ENCODE assay signal across 9 cellular contexts in genomic region chr10:6173203-6173602, GRCh38. TPM values are rescaled to one million over a fixed set of nuclear protein-coding genes. Genes with fewer than 3 reads are reported as not detected.
DNase-seq lines count a peak whose midpoint lies in the region; TF ChIP-seq lines count a peak whose summit lies in the region.
"Had no signal": no experiment of that assay in that cellular context is flagged by ENCODE, and none has a peak within 500 bp of the region (broad histone marks: within the 10 kb centered on the region; RNA-seq: fewer than 3 reads in every experiment).

No MANE protein-coding gene starts in this region.

- no peak overlapping the region for H3K14ac ChIP-seq in neuronal stem cell (ENCODE audit: low read length)

- no peak overlapping the region for H2AFZ ChIP-seq in neuronal stem cell (ENCODE audit: low read length)
- no peak overlapping the region for H2AFZ ChIP-seq in mammary epithelial cell (ENCODE audit: low read depth, low read length)

- no peak overlapping the region for H3K4ac ChIP-seq in neuronal stem cell (ENCODE audit: low read length)

- H3K9ac ChIP-seq in neuronal stem cell (ENCODE audit: low read depth, low read length, poor library complexity) (no peak overlapping the region), mammary epithelial cell (ENCODE audit: insufficient read depth, low read length) (no peak overlapping the region)

- H3K23ac ChIP-seq in neuronal stem cell (ENCODE audit: low read depth, low read length, poor library complexity) = no peak overlapping the region

- H4K8ac ChIP-seq in neuronal stem cell (ENCODE audit: low read depth, low read length) = no peak overlapping the region

- DNase-seq in HT-29 (ENCODE audit: low spot score) (peak; percentile 18), dermis blood vessel endothelial cell (peak; percentile 49), DMS79 (lab: John Stamatoyannopoulos, UW) (no peak), kidney glomerular epithelial cell (lab: John Stamatoyannopoulos, UW) (no peak), neuronal stem cell (ENCODE audit: low spot score) (no peak), mammary epithelial cell (no peak)
- peak; percentile 24 for DNase-seq in activated CD4-positive, alpha-beta T cell treated with anti-CD3 and anti-CD28 coated beads for 1 hour
- DNase-seq in stimulated activated CD8-positive, alpha-beta memory T cell treated with anti-CD3 and anti-CD28 coated beads, Interleukin-4, amount 100 ng/mL, for 48 hours = peak; percentile 77
- DNase-seq: small intestine had no signal

- H3K79me2 ChIP-seq in mammary epithelial cell (ENCODE audit: insufficient read depth, low read length) = peaks cover 67% of the 10 kb centered on the region

- intact Hi-C loops in mammary epithelial cell (cut with micrococcal nuclease) = no loop called here

- no peaks in the 10 kb centered on the region for H3K27me3 ChIP-seq in neuronal stem cell (ENCODE audit: control insufficient read depth in 3 of 3, insufficient read depth in 3 of 3, low read depth in 1 of 3, low read length in 3 of 3)
- no peaks in the 10 kb centered on the region for H3K27me3 ChIP-seq in mammary epithelial cell (ENCODE audit: insufficient read depth, low read length)

- no peak overlapping the region for H3K4me2 ChIP-seq in neuronal stem cell (ENCODE audit: insufficient read depth, low read length, poor library complexity, severe bottlenecking)
- H3K4me2 ChIP-seq in mammary epithelial cell (ENCODE audit: insufficient read depth, low read depth, low read length) = no peak overlapping the region

- H3K79me1 ChIP-seq in neuronal stem cell (ENCODE audit: low read depth, low read length) = peaks cover 17% of the 10 kb centered on the region

- TF ChIP-seq CTCF in mammary epithelial cell (conservative IDR thresholded peaks at IDR 0.05 in 1 of 2, IDR thresholded peaks at IDR 0.05 in 1 of 2; ENCODE audit: extremely low read depth in 1 of 2, insufficient read depth in 1 of 2, low read depth in 1 of 2, low read length in 2 of 2) = no peak

- dilution Hi-C loops in mammary epithelial cell (cut with HindIII; ENCODE audit: low sequenced_read_pairs) = no loop called here

- BruUV-seq in mammary epithelial cell (replicated peaks; lab: Mats Ljungman, UMichigan) = no TSS peak

- CTCF ChIA-PET in mammary epithelial cell (lab: Charles Lee; ENCODE audit: low non-redundant PET) = no interaction called here

- H4K91ac ChIP-seq in neuronal stem cell (ENCODE audit: low read depth, low read length, poor library complexity) = no peak overlapping the region

- H2BK120ac ChIP-seq in neuronal stem cell (ENCODE audit: low read depth, low read length) = no peak overlapping the region

- no peak overlapping the region for H2AK5ac ChIP-seq in neuronal stem cell (ENCODE audit: low read depth, low read length)

- H3K27ac ChIP-seq in neuronal stem cell (replicated peaks; ENCODE audit: low read length) (no peak overlapping the region), mammary epithelial cell (ENCODE audit: insufficient read depth, low read depth, low read length) (no peak overlapping the region)

- no CpG with 5 or more reads among the region's 8 CpGs for WGBS in neuronal stem cell (ENCODE audit: extremely low coverage in 2 of 2, insufficient read length in 2 of 2, insufficient replicate concordance in 1 of 2), 2 donors
- WGBS in mammary epithelial cell (ENCODE audit: low coverage, missing lambda C conversion rate) = 92% methylated on average over 8 of the region's 8 CpGs

- no peaks in the 10 kb centered on the region for H3K9me3 ChIP-seq in neuronal stem cell (replicated peaks in 1 of 2; ENCODE audit: control insufficient read depth in 2 of 2, insufficient read depth in 1 of 2, low read depth in 1 of 2, low read length in 2 of 2)
- no peaks in the 10 kb centered on the region for H3K9me3 ChIP-seq in mammary epithelial cell (replicated peaks; ENCODE audit: insufficient read depth, low read length)

- no peak overlapping the region for H2BK12ac ChIP-seq in neuronal stem cell (ENCODE audit: low read length)

- in situ Hi-C loops in mammary epithelial cell (cut with MboI; ENCODE audit: low sequenced_read_pairs in 2 of 2) = no loop called here

- H3K18ac ChIP-seq in neuronal stem cell (ENCODE audit: low read length) = no peak overlapping the region

- no peak overlapping the region for H2BK5ac ChIP-seq in neuronal stem cell (ENCODE audit: low read length)

- H4K20me1 ChIP-seq in mammary epithelial cell (ENCODE audit: insufficient read depth, low read length) = no peaks in the 10 kb centered on the region

- H3K36me3 ChIP-seq in neuronal stem cell (replicated peaks in 1 of 2; ENCODE audit: control insufficient read depth in 2 of 2, insufficient read depth in 2 of 2, low read length in 2 of 2) (peaks cover 0 to 3% of the 10 kb centered on the region in 2 donors), mammary epithelial cell (ENCODE audit: insufficient read depth, low read length) (no peaks in the 10 kb centered on the region)

- H2BK15ac ChIP-seq in neuronal stem cell (ENCODE audit: low read length) = no peak overlapping the region

- H3K4me3 ChIP-seq in neuronal stem cell (ENCODE audit: low read length in 2 of 2) (no peak overlapping the region), mammary epithelial cell (replicated peaks in 1 of 3; ENCODE audit: insufficient read depth in 1 of 3, low read depth in 2 of 3, low read length in 3 of 3) (no peak overlapping the region)

- H3K4me1 ChIP-seq in neuronal stem cell (ENCODE audit: control insufficient read depth in 2 of 2, insufficient read depth in 1 of 2, low read depth in 1 of 2, low read length in 2 of 2) (peaks cover 0 to 3% of the 10 kb centered on the region in 2 donors), mammary epithelial cell (ENCODE audit: insufficient read depth, low read length) (peaks cover 14% of the 10 kb centered on the region)

RNA-seq across cellular contexts. Expression of gene PFKFB3, which starts 29.5 kb away (rescaled TPM):
- 11.8 and 15.2 TPM in 2 replicates for total RNA-seq in HT-29 (2014; rRNA removed; shearing (Covaris generic))
- total RNA-seq in dermis blood vessel endothelial cell = 30.1 and 35.3 TPM in 2 replicates
- 11.4 TPM for polyA plus RNA-seq in neuronal stem cell (2013, experiment 1 of 2)
- 11.8 TPM for polyA plus RNA-seq in neuronal stem cell (2013, experiment 2 of 2)
- 10 to 100 TPM; 24.0 to 49.5 TPM for total RNA-seq in mammary epithelial cell
- 28.1 TPM for polyA plus RNA-seq in mammary epithelial cell
- polyA minus RNA-seq in mammary epithelial cell = 54.2 TPM

Comparison
In these comparisons a context has a peak if more than half of its experiments do, and no peak if none do; other contexts are left out.
1. DNase-seq: peak in HT-29 (single experiment), activated CD4-positive, alpha-beta T cell treated with anti-CD3 and anti-CD28 coated beads for 1 hour (single experiment), dermis blood vessel endothelial cell (single experiment) and stimulated activated CD8-positive, alpha-beta memory T cell treated with anti-CD3 and anti-CD28 coated beads, Interleukin-4, amount 100 ng/mL, for 48 hours (single experiment); none in DMS79 (single experiment), kidney glomerular epithelial cell (single experiment), neuronal stem cell (single experiment) and mammary epithelial cell (single experiment).